ENCODE assay signal across 3 cellular contexts in the genomic region with DNA sequence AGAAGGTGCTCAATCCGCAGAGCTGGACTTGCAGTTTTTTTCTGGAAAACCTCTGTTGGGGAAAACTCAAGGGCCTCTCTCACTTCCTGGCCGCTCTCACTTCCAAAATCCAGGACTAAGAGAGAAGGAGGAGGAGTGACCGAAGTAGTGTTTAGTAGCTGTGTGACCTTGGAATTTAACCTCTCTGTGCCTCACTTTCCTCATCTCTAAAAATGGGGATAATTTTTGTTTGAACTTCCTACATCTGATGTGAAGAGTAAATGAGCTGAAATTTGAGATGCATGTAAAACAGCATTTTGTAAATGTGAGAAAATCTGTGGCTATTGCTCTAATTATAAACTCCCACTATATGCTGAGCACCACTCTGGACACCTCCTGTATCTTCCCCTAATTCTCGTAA.
TF ChIP-seq lines count a peak whose summit lies in the region.

No MANE protein-coding gene starts in this region.

TF ChIP-seq in IMR-90, 13 proteins besides CTCF, POLR2A, EP300 and RAD21:
- TF ChIP-seq CHD1 (IDR thresholded peaks at IDR 0.05; ENCODE audit: low read depth, low read length) (no peak), MAZ (IDR thresholded peaks at IDR 0.05; ENCODE audit: borderline replicate concordance, low read depth, low read length) (no peak), MXI1 (IDR thresholded peaks at IDR 0.05; ENCODE audit: borderline replicate concordance, low read depth, low read length) (no peak), RFX5 (IDR thresholded peaks at IDR 0.05; ENCODE audit: low read depth, low read length) (no peak), BHLHE40 (IDR thresholded peaks at IDR 0.05; ENCODE audit: low read depth, low read length) (no peak), FOS (IDR thresholded peaks at IDR 0.05; ENCODE audit: low read depth, low read length) (no peak), SMC3 (IDR thresholded peaks at IDR 0.05; ENCODE audit: low read depth, low read length) (no peak)
- TF ChIP-seq, protein P1, sequence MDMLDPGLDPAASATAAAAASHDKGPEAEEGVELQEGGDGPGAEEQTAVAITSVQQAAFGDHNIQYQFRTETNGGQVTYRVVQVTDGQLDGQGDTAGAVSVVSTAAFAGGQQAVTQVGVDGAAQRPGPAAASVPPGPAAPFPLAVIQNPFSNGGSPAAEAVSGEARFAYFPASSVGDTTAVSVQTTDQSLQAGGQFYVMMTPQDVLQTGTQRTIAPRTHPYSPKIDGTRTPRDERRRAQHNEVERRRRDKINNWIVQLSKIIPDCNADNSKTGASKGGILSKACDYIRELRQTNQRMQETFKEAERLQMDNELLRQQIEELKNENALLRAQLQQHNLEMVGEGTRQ (IDR thresholded peaks at IDR 0.05; ENCODE audit: low read depth, low read length) = no peak
- TF ChIP-seq, protein P2, sequence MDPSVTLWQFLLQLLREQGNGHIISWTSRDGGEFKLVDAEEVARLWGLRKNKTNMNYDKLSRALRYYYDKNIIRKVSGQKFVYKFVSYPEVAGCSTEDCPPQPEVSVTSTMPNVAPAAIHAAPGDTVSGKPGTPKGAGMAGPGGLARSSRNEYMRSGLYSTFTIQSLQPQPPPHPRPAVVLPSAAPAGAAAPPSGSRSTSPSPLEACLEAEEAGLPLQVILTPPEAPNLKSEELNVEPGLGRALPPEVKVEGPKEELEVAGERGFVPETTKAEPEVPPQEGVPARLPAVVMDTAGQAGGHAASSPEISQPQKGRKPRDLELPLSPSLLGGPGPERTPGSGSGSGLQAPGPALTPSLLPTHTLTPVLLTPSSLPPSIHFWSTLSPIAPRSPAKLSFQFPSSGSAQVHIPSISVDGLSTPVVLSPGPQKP (IDR thresholded peaks at IDR 0.05; ENCODE audit: borderline replicate concordance, low read depth, low read length) = no peak

TF ChIP-seq in K562, 482 proteins besides CTCF, POLR2A, EP300 and RAD21:
- TF ChIP-seq, protein P3, sequence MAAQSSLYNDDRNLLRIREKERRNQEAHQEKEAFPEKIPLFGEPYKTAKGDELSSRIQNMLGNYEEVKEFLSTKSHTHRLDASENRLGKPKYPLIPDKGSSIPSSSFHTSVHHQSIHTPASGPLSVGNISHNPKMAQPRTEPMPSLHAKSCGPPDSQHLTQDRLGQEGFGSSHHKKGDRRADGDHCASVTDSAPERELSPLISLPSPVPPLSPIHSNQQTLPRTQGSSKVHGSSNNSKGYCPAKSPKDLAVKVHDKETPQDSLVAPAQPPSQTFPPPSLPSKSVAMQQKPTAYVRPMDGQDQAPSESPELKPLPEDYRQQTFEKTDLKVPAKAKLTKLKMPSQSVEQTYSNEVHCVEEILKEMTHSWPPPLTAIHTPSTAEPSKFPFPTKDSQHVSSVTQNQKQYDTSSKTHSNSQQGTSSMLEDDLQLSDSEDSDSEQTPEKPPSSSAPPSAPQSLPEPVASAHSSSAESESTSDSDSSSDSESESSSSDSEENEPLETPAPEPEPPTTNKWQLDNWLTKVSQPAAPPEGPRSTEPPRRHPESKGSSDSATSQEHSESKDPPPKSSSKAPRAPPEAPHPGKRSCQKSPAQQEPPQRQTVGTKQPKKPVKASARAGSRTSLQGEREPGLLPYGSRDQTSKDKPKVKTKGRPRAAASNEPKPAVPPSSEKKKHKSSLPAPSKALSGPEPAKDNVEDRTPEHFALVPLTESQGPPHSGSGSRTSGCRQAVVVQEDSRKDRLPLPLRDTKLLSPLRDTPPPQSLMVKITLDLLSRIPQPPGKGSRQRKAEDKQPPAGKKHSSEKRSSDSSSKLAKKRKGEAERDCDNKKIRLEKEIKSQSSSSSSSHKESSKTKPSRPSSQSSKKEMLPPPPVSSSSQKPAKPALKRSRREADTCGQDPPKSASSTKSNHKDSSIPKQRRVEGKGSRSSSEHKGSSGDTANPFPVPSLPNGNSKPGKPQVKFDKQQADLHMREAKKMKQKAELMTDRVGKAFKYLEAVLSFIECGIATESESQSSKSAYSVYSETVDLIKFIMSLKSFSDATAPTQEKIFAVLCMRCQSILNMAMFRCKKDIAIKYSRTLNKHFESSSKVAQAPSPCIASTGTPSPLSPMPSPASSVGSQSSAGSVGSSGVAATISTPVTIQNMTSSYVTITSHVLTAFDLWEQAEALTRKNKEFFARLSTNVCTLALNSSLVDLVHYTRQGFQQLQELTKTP (IDR thresholded peaks at IDR 0.05; ENCODE audit: low read depth in 1 of 2, partially characterized antibody in 2 of 2) = no peak
- TF ChIP-seq ESRRA (IDR thresholded peaks at IDR 0.05; ENCODE audit: borderline replicate concordance, low read depth) = peak; percentile 87
TF ChIP-seq in K562: peak in this region for 1.

TF ChIP-seq in GM23338, 12 proteins besides CTCF, POLR2A, EP300 and RAD21:
- TF ChIP-seq, protein P4, sequence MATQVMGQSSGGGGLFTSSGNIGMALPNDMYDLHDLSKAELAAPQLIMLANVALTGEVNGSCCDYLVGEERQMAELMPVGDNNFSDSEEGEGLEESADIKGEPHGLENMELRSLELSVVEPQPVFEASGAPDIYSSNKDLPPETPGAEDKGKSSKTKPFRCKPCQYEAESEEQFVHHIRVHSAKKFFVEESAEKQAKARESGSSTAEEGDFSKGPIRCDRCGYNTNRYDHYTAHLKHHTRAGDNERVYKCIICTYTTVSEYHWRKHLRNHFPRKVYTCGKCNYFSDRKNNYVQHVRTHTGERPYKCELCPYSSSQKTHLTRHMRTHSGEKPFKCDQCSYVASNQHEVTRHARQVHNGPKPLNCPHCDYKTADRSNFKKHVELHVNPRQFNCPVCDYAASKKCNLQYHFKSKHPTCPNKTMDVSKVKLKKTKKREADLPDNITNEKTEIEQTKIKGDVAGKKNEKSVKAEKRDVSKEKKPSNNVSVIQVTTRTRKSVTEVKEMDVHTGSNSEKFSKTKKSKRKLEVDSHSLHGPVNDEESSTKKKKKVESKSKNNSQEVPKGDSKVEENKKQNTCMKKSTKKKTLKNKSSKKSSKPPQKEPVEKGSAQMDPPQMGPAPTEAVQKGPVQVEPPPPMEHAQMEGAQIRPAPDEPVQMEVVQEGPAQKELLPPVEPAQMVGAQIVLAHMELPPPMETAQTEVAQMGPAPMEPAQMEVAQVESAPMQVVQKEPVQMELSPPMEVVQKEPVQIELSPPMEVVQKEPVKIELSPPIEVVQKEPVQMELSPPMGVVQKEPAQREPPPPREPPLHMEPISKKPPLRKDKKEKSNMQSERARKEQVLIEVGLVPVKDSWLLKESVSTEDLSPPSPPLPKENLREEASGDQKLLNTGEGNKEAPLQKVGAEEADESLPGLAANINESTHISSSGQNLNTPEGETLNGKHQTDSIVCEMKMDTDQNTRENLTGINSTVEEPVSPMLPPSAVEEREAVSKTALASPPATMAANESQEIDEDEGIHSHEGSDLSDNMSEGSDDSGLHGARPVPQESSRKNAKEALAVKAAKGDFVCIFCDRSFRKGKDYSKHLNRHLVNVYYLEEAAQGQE (IDR thresholded peaks at IDR 0.05; ENCODE audit: unreplicated experiment) = no peak
- no peak for TF ChIP-seq POLR2AphosphoS5 (IDR thresholded peaks at IDR 0.05; ENCODE audit: low read depth)
- TF ChIP-seq ZNF331 (CRISPR knock-in tag; IDR thresholded peaks at IDR 0.05; ENCODE audit: low read depth) = no peak
- no peak for TF ChIP-seq STAT1 (IDR thresholded peaks at IDR 0.05; ENCODE audit: unreplicated experiment)
- TF ChIP-seq CREB1 (CRISPR knock-in tag; IDR thresholded peaks at IDR 0.05; ENCODE audit: low read depth) = no peak
- TF ChIP-seq JUNB (IDR thresholded peaks at IDR 0.05; ENCODE audit: unreplicated experiment) = no peak
- TF ChIP-seq, protein P5, sequence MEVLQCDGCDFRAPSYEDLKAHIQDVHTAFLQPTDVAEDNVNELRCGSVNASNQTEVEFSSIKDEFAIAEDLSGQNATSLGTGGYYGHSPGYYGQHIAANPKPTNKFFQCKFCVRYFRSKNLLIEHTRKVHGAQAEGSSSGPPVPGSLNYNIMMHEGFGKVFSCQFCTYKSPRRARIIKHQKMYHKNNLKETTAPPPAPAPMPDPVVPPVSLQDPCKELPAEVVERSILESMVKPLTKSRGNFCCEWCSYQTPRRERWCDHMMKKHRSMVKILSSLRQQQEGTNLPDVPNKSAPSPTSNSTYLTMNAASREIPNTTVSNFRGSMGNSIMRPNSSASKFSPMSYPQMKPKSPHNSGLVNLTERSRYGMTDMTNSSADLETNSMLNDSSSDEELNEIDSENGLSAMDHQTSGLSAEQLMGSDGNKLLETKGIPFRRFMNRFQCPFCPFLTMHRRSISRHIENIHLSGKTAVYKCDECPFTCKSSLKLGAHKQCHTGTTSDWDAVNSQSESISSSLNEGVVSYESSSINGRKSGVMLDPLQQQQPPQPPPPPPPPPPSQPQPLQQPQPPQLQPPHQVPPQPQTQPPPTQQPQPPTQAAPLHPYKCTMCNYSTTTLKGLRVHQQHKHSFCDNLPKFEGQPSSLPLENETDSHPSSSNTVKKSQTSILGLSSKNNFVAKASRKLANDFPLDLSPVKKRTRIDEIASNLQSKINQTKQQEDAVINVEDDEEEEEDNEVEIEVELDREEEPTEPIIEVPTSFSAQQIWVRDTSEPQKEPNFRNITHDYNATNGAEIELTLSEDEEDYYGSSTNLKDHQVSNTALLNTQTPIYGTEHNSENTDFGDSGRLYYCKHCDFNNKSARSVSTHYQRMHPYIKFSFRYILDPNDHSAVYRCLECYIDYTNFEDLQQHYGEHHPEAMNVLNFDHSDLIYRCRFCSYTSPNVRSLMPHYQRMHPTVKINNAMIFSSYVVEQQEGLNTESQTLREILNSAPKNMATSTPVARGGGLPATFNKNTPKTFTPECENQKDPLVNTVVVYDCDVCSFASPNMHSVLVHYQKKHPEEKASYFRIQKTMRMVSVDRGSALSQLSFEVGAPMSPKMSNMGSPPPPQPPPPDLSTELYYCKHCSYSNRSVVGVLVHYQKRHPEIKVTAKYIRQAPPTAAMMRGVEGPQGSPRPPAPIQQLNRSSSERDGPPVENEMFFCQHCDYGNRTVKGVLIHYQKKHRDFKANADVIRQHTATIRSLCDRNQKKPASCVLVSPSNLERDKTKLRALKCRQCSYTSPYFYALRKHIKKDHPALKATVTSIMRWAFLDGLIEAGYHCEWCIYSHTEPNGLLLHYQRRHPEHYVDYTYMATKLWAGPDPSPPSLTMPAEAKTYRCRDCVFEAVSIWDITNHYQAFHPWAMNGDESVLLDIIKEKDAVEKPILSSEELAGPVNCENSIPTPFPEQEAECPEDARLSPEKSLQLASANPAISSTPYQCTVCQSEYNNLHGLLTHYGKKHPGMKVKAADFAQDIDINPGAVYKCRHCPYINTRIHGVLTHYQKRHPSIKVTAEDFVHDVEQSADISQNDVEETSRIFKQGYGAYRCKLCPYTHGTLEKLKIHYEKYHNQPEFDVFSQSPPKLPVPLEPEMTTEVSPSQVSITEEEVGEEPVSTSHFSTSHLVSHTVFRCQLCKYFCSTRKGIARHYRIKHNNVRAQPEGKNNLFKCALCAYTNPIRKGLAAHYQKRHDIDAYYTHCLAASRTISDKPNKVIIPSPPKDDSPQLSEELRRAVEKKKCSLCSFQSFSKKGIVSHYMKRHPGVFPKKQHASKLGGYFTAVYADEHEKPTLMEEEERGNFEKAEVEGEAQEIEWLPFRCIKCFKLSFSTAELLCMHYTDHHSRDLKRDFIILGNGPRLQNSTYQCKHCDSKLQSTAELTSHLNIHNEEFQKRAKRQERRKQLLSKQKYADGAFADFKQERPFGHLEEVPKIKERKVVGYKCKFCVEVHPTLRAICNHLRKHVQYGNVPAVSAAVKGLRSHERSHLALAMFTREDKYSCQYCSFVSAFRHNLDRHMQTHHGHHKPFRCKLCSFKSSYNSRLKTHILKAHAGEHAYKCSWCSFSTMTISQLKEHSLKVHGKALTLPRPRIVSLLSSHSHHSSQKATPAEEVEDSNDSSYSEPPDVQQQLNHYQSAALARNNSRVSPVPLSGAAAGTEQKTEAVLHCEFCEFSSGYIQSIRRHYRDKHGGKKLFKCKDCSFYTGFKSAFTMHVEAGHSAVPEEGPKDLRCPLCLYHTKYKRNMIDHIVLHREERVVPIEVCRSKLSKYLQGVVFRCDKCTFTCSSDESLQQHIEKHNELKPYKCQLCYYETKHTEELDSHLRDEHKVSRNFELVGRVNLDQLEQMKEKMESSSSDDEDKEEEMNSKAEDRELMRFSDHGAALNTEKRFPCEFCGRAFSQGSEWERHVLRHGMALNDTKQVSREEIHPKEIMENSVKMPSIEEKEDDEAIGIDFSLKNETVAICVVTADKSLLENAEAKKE (CRISPR knock-in tag; IDR thresholded peaks at IDR 0.05) = no peak
- no peak for TF ChIP-seq ZNF114 (CRISPR knock-in tag; IDR thresholded peaks at IDR 0.05)
- no peak for TF ChIP-seq EZH2 (IDR thresholded peaks at IDR 0.05; ENCODE audit: low read depth, unreplicated experiment)
- no peak for TF ChIP-seq NANOG (IDR thresholded peaks at IDR 0.05; ENCODE audit: borderline replicate concordance)
- TF ChIP-seq, protein P6, sequence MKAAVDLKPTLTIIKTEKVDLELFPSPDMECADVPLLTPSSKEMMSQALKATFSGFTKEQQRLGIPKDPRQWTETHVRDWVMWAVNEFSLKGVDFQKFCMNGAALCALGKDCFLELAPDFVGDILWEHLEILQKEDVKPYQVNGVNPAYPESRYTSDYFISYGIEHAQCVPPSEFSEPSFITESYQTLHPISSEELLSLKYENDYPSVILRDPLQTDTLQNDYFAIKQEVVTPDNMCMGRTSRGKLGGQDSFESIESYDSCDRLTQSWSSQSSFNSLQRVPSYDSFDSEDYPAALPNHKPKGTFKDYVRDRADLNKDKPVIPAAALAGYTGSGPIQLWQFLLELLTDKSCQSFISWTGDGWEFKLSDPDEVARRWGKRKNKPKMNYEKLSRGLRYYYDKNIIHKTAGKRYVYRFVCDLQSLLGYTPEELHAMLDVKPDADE (IDR thresholded peaks at IDR 0.05) = no peak
- no peak for TF ChIP-seq EZH2phosphoT487 (IDR thresholded peaks at IDR 0.05; ENCODE audit: unreplicated experiment)
